In the genomic region with DNA sequence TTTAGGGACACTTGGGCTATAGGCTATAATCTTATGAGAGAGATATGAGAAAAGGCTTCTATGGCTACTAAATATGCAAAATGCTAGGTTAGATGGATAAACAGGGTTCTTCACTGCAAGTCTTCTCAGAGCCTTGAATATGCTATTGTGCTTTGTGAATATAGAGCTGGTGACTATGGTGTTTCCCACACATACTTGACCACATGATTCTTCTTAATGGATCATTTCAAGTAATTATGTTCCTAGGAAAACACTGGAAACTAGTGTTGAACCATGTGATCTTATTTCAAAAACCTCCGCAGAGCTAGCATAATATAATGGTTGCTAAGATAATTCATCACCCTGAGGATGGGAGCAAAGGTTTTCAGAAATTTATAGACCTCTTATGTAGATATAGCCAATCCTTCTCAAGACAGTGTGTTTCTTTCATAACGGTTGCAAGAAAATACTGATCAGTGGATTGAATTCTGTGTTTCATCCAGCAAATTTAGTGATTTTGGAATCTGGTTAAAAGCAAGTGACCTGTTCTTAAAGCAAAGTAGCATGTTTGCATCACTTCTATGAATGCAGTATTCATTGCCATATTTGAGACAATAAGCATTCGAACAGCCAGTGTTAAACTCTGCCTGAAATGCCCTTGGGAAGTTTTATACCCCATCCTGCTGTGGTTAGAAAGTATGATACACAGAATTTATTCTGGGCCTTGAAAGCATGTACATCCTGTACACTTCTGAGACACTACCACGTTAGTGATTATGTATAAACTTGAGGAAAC, we compare ENCODE assay signal across 18 cellular contexts.
"Had no signal": no experiment of that assay in that cellular context is flagged by ENCODE, and none has a peak within 500 bp of the region (broad histone marks: within the 10 kb centered on the region; RNA-seq: fewer than 3 reads in every experiment).

No MANE protein-coding gene starts in this region.

- DNase-seq: effector memory CD8-positive, alpha-beta T cell; esophagus squamous epithelium; foreskin keratinocyte; head of caudate nucleus; hippocampal formation; left colon; left ventricle myocardium superior; mesendoderm; naive thymus-derived CD4-positive, alpha-beta T cell; nephron progenitor cell; right lobe of liver; stimulated activated naive CD4-positive, alpha-beta T cell treated with Interleukin-2 at 50 U/mL for 16 hours; trophoblast cell had no signal

- H2AFZ ChIP-seq: parathyroid adenoma had no signal

- H3K79me2 ChIP-seq: parathyroid adenoma had no signal

- H3K9ac ChIP-seq: parathyroid adenoma had no signal

- H3K27ac Mint-ChIP-seq: dendritic cell treated with granulocyte-macrophage colony-stimulating factor and Interleukin-4, amounts not matched to agents 40 ng/mL and 50 ng/mL, for 4 days; effector memory CD8-positive, alpha-beta T cell; naive thymus-derived CD4-positive, alpha-beta T cell; nephron progenitor cell had no signal

- H3K27me3 ChIP-seq: esophagus squamous epithelium, foreskin keratinocyte had no signal

- H3K4me1 ChIP-seq: foreskin keratinocyte, parathyroid adenoma, prostate gland, right lobe of liver had no signal

- H3K4me1 Mint-ChIP-seq: naive thymus-derived CD4-positive, alpha-beta T cell; nephron progenitor cell had no signal

- H3K9me3 Mint-ChIP-seq: dendritic cell treated with granulocyte-macrophage colony-stimulating factor and Interleukin-4, amounts not matched to agents 40 ng/mL and 50 ng/mL, for 4 days; effector memory CD8-positive, alpha-beta T cell; nephron progenitor cell had no signal

- FAIRE-seq: colon had no signal

- H3K4me3 ChIP-seq: esophagus squamous epithelium, prostate gland, right lobe of liver, skin epidermis had no signal

- H3K27ac ChIP-seq: esophagus squamous epithelium, foreskin keratinocyte, parathyroid adenoma, prostate gland, right lobe of liver had no signal

- H3K9me3 ChIP-seq: esophagus squamous epithelium, prostate gland, right lobe of liver had no signal

- H3K27me3 Mint-ChIP-seq: dendritic cell treated with granulocyte-macrophage colony-stimulating factor and Interleukin-4, amounts not matched to agents 40 ng/mL and 50 ng/mL, for 4 days; effector memory CD8-positive, alpha-beta T cell; naive thymus-derived CD4-positive, alpha-beta T cell had no signal

- H3K36me3 ChIP-seq: esophagus squamous epithelium, prostate gland, right lobe of liver had no signal

- H3K4me3 Mint-ChIP-seq: dendritic cell treated with granulocyte-macrophage colony-stimulating factor and Interleukin-4, amounts not matched to agents 40 ng/mL and 50 ng/mL, for 4 days; effector memory CD8-positive, alpha-beta T cell; naive thymus-derived CD4-positive, alpha-beta T cell; nephron progenitor cell had no signal

- H3K36me3 Mint-ChIP-seq: naive thymus-derived CD4-positive, alpha-beta T cell had no signal
